29 cellular contexts compared by ENCODE assay signal in genomic region chr1:111924786-111925185, GRCh38.
"Had no signal": no experiment of that assay in that cellular context is flagged by ENCODE, and none has a peak within 500 bp of the region (broad histone marks: within the 10 kb centered on the region; RNA-seq: fewer than 3 reads in every experiment).

No MANE protein-coding gene starts in this region.

- H3K27me3 ChIP-seq: breast epithelium had no signal

- DNase-seq: activated CD4-positive, alpha-beta T cell treated with anti-CD3 and anti-CD28 coated beads for 48 hours; activated CD4-positive, alpha-beta T cell treated with anti-CD3 and anti-CD28 coated beads, Interleukin-2, amount 50 U/mL, for 4 hours; activated CD4-positive, CD25-positive, alpha-beta regulatory T cell treated with anti-CD3 and anti-CD28 coated beads, Interleukin-2, amount 50 U/mL, for 72 hours; activated CD8-positive, alpha-beta memory T cell treated with anti-CD3 and anti-CD28 coated beads, Interleukin-2, amount 50 U/mL, for 48 hours; activated CD8-positive, alpha-beta T cell treated with anti-CD3 and anti-CD28 coated beads, Interleukin-2, amount 10 ng/mL, durations not matched to agents 7 days and 5 days; activated naive CD4-positive, alpha-beta T cell; activated T-cell treated with anti-CD3 and anti-CD28 coated beads, Interleukin-2, amount 50 U/mL, for 1 hour; aorta; Karpas-422; MM.1S; NCI-H1105; NCI-H1436 treated with DMSO at 0.1 percent for 48 hours; NCI-H187; NCI-H2081; NCI-H2171; NCI-H2227 treated with DMSO at 0.1 percent for 48 hours; NCI-H446 treated with DMSO at 0.1 percent for 48 hours; NCI-H524 treated with DMSO at 0.1 percent for 48 hours; NCI-H774; NK-92 treated with Interleukin-12 subunit alpha and Interleukin-12 subunit beta, amount 100 ng/mL, for 24 hours; OCI-M1; RPMI8226; SW 1271 had no signal

- ATAC-seq: activated CD8-positive, alpha-beta T cell treated with anti-CD3 and anti-CD28 coated beads, Interleukin-2, amount 10 ng/mL, durations not matched to agents 7 days and 5 days; Panc1; Right ventricle myocardium inferior; SK-N-SH treated with all-trans-retinoic acid at 6 μM for 48 hours; WTC11 had no signal

- H3K9me3 ChIP-seq: breast epithelium, SJSA1 had no signal

- H3K36me3 ChIP-seq: breast epithelium, SJSA1 had no signal

- H3K4me1 ChIP-seq: breast epithelium, SJSA1 had no signal

- H3K27ac ChIP-seq: breast epithelium, SJSA1 had no signal

- H3K4me3 ChIP-seq: breast epithelium, SJSA1 had no signal
